In the genomic region with DNA sequence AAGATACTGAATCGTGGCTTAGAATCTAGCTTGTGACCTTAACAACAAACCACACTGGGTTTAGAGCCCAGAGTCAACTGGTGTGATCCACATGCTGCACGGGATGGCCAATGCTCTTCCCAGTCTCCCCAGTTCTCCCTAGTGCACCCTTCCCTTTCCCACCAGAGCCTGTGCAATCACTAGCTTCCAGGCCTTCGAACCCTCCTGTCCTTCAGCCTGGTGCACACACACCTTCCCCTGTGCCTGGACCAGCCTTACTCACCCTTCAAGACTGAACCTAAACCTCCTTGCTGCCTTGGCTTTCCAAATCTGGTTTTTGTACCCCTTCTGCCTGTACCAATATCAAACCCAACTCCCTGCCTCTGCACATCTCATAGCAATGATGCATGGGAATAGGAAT, we compare ENCODE assay signal across 30 cellular contexts. TPM values are rescaled to one million over a fixed set of nuclear protein-coding genes. Genes with fewer than 3 reads are reported as not detected.
"Had no signal": no experiment of that assay in that cellular context is flagged by ENCODE, and none has a peak within 500 bp of the region (broad histone marks: within the 10 kb centered on the region; RNA-seq: fewer than 3 reads in every experiment).

No MANE protein-coding gene starts in this region.

- H3K27ac Mint-ChIP-seq: activated B cell treated with CpG ODN at 0.5 μM for 24 hours; activated CD8-positive, alpha-beta T cell treated with anti-CD3 and anti-CD28 coated beads for 36 hours; activated naive CD4-positive, alpha-beta T cell treated with anti-CD3 and anti-CD28 coated beads for 36 hours; activated naive CD4-positive, alpha-beta T cell treated with anti-CD3 and anti-CD28 coated beads, Interleukin-2, amount 50 U/mL, for 24 hours; activated naive CD8-positive, alpha-beta T cell treated with anti-CD3 and anti-CD28 coated beads for 36 hours; activated naive CD8-positive, alpha-beta T cell treated with anti-CD3 and anti-CD28 coated beads, Interleukin-2, amount 50 U/mL, for 24 hours; activated T-helper 2 cell treated with anti-CD3 and anti-CD28 coated beads, Interferon-gamma antibody, Interleukin-2, Interleukin-4, amounts not matched to agents 10 μg/mL and 5 μg/mL and 100 μg/mL, durations not matched to agents 14 hours and 24 hours and 36 hours; effector memory CD8-positive, alpha-beta T cell; T-helper 17 cell; T-helper 2 cell treated with Interferon-gamma antibody and Interleukin-4, amounts not matched to agents 5 μg/mL and 100 μg/mL, for 36 hours had no signal

- H3K27me3 Mint-ChIP-seq: activated B cell treated with CpG ODN at 0.5 μM for 24 hours; activated naive CD4-positive, alpha-beta T cell treated with anti-CD3 and anti-CD28 coated beads, Interleukin-2, amount 50 U/mL, for 24 hours; activated naive CD8-positive, alpha-beta T cell treated with anti-CD3 and anti-CD28 coated beads, Interleukin-2, amount 50 U/mL, for 24 hours; central memory CD8-positive, alpha-beta T cell; effector memory CD8-positive, alpha-beta T cell; T-helper 17 cell had no signal

- H3K4me3 ChIP-seq: adrenal gland, body of pancreas, cardiac muscle cell, esophagus squamous epithelium, gastroesophageal sphincter had no signal

- DNase-seq: activated B cell treated with CpG ODN at 0.5 μM for 24 hours; activated CD4-positive, alpha-beta T cell treated with anti-CD3 and anti-CD28 coated beads for 48 hours; activated CD4-positive, alpha-beta T cell treated with anti-CD3 and anti-CD28 coated beads, Interleukin-2, amount 50 U/mL, for 1 hour; activated CD4-positive, alpha-beta T cell treated with anti-CD3 and anti-CD28 coated beads, Interleukin-2, amount 50 U/mL, for 48 hours; activated CD8-positive, alpha-beta memory T cell treated with anti-CD3 and anti-CD28 coated beads for 24 hours; activated CD8-positive, alpha-beta T cell treated with anti-CD3 and anti-CD28 coated beads for 36 hours; activated effector memory CD4-positive, alpha-beta T cell treated with anti-CD3 and anti-CD28 coated beads, Interleukin-2, amount 50 U/mL, for 16 hours; activated naive CD4-positive, alpha-beta T cell treated with anti-CD3 and anti-CD28 coated beads for 36 hours; activated naive CD8-positive, alpha-beta T cell treated with anti-CD3 and anti-CD28 coated beads for 36 hours; activated naive CD8-positive, alpha-beta T cell treated with anti-CD3 and anti-CD28 coated beads, Interleukin-2, amount 50 U/mL, for 24 hours; activated T-cell treated with anti-CD3 and anti-CD28 coated beads, Interleukin-2, amount 50 U/mL, for 4 hours; adrenal gland; amygdala; aorta; body of pancreas; effector memory CD8-positive, alpha-beta T cell; erythroblast; esophagus squamous epithelium; foreskin melanocyte; T-helper 1 cell; T-helper 17 cell; T1000; WERI-Rb-1 had no signal

- H3K4me1 Mint-ChIP-seq: activated B cell treated with CpG ODN at 0.5 μM for 24 hours; activated naive CD4-positive, alpha-beta T cell treated with anti-CD3 and anti-CD28 coated beads, Interleukin-2, amount 50 U/mL, for 24 hours; activated naive CD8-positive, alpha-beta T cell treated with anti-CD3 and anti-CD28 coated beads for 36 hours; activated naive CD8-positive, alpha-beta T cell treated with anti-CD3 and anti-CD28 coated beads, Interleukin-2, amount 50 U/mL, for 24 hours; central memory CD8-positive, alpha-beta T cell; T-helper 17 cell had no signal

- H3K9me3 Mint-ChIP-seq: activated B cell treated with CpG ODN at 0.5 μM for 24 hours; activated CD8-positive, alpha-beta T cell treated with anti-CD3 and anti-CD28 coated beads for 36 hours; activated naive CD4-positive, alpha-beta T cell treated with anti-CD3 and anti-CD28 coated beads for 36 hours; activated naive CD4-positive, alpha-beta T cell treated with anti-CD3 and anti-CD28 coated beads, Interleukin-2, amount 50 U/mL, for 24 hours; activated naive CD8-positive, alpha-beta T cell treated with anti-CD3 and anti-CD28 coated beads for 36 hours; activated naive CD8-positive, alpha-beta T cell treated with anti-CD3 and anti-CD28 coated beads, Interleukin-2, amount 50 U/mL, for 24 hours; activated T-helper 2 cell treated with anti-CD3 and anti-CD28 coated beads, Interferon-gamma antibody, Interleukin-2, Interleukin-4, amounts not matched to agents 10 μg/mL and 5 μg/mL and 100 μg/mL, durations not matched to agents 14 hours and 24 hours and 36 hours; T-helper 2 cell treated with Interferon-gamma antibody and Interleukin-4, amounts not matched to agents 5 μg/mL and 100 μg/mL, for 36 hours had no signal

- H3K27me3 ChIP-seq: adrenal gland, body of pancreas, cardiac muscle cell, esophagus squamous epithelium, gastroesophageal sphincter had no signal

- H3K9me3 ChIP-seq: adrenal gland, body of pancreas, esophagus squamous epithelium, gastroesophageal sphincter had no signal

- H3K36me3 Mint-ChIP-seq: activated naive CD4-positive, alpha-beta T cell treated with anti-CD3 and anti-CD28 coated beads, Interleukin-2, amount 50 U/mL, for 24 hours; activated naive CD8-positive, alpha-beta T cell treated with anti-CD3 and anti-CD28 coated beads for 36 hours had no signal

- H3K4me1 ChIP-seq: adrenal gland, body of pancreas, gastroesophageal sphincter had no signal

- H3K27ac ChIP-seq: adrenal gland, body of pancreas, cardiac muscle cell, esophagus squamous epithelium, gastroesophageal sphincter, WERI-Rb-1 had no signal

- ATAC-seq: activated CD4-positive, CD25-positive, alpha-beta regulatory T cell treated with anti-CD3 and anti-CD28 coated beads, Interleukin-2, amount 50 U/mL, for 24 hours; activated CD8-positive, alpha-beta T cell treated with anti-CD3 and anti-CD28 coated beads for 36 hours; activated naive CD8-positive, alpha-beta T cell treated with anti-CD3 and anti-CD28 coated beads, Interleukin-2, amount 50 U/mL, for 24 hours; activated T-cell treated with anti-CD3 and anti-CD28 coated beads, Interleukin-2, amount 50 U/mL, for 4 hours; body of pancreas; effector memory CD8-positive, alpha-beta T cell; gastroesophageal sphincter; T-helper 17 cell had no signal

- H3K4me3 Mint-ChIP-seq: activated B cell treated with CpG ODN at 0.5 μM for 24 hours; activated CD8-positive, alpha-beta T cell treated with anti-CD3 and anti-CD28 coated beads for 36 hours; activated naive CD4-positive, alpha-beta T cell treated with anti-CD3 and anti-CD28 coated beads for 36 hours; activated naive CD4-positive, alpha-beta T cell treated with anti-CD3 and anti-CD28 coated beads, Interleukin-2, amount 50 U/mL, for 24 hours; activated naive CD8-positive, alpha-beta T cell treated with anti-CD3 and anti-CD28 coated beads for 36 hours; activated naive CD8-positive, alpha-beta T cell treated with anti-CD3 and anti-CD28 coated beads, Interleukin-2, amount 50 U/mL, for 24 hours; activated T-cell treated with anti-CD3 and anti-CD28 coated beads, Interleukin-2, amount 50 U/mL, for 4 hours; central memory CD8-positive, alpha-beta T cell; effector memory CD8-positive, alpha-beta T cell; T-helper 17 cell; T-helper 2 cell treated with Interferon-gamma antibody and Interleukin-4, amounts not matched to agents 5 μg/mL and 100 μg/mL, for 36 hours had no signal

- H3K36me3 ChIP-seq: adrenal gland, cardiac muscle cell, esophagus squamous epithelium, gastroesophageal sphincter, WERI-Rb-1 had no signal

RNA-seq across cellular contexts. Expression of a gene that starts 43.8 kb away (rescaled TPM):
- total RNA-seq: activated B cell treated with CpG ODN at 0.5 μM for 24 hours; activated CD8-positive, alpha-beta T cell treated with anti-CD3 and anti-CD28 coated beads for 36 hours; activated naive CD4-positive, alpha-beta T cell treated with anti-CD3 and anti-CD28 coated beads for 36 hours; activated naive CD8-positive, alpha-beta T cell treated with anti-CD3 and anti-CD28 coated beads for 36 hours; T-helper 17 cell had no signal
